Comparison of ENCODE assay signal across 8 cellular contexts in the genomic region with DNA sequence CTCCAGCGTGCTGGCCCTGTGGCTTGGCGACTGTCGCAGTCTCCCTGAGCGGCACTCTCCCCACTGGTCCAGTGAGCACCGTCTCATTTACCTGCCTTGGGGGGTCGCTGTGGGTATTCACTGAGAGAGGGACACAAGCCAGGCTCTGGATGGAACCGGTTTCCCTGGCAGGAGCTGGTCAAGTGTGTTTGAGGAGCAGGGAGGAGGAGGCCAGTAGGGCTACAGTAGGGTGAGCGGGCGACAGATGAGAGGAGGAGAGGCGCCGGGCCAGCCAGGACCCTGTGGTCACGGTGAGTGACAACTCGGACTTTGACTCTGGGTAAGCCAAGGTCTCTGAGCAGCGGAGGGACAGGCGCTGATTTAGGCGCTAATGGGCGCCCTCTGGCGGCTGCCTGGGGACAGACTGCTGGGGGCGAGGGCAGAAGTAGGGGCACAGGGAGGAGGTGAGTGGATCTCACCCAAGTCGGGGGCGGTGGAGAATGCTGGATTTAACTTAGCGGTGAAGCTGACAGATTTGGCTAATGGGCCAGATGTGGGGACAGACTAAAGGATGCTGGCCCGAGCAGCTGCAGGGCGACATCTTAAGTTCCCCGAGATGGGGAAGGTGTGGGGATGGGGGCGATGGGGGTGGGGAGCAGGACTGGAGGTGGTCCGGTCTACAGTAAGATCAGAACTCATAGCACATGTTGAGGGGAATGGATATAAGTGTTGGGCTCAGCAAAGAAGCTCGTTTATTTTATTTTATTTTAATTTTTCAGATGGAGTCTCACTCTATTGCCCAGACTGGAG. TPM values are rescaled to one million over a fixed set of nuclear protein-coding genes. Genes with fewer than 3 reads are reported as not detected.
DNase-seq lines count a peak whose midpoint lies in the region; ATAC-seq and TF ChIP-seq lines count a peak whose summit lies in the region.

No MANE protein-coding gene starts in this region.

- TF ChIP-seq CTCF in HFF-Myc (IDR thresholded peaks at IDR 0.05; ENCODE audit: low read depth, low read length, missing control alignments) (peak; percentile 93), mucosa of descending colon (IDR thresholded peaks at IDR 0.05) (peak; percentile 84)

- DNase-seq in HFF-Myc (ENCODE audit: extremely low read depth, low read depth) (no peak), NOMO-1 treated with dmso at 0.1 percent for 144 hours (lab: John Stamatoyannopoulos, UW; ENCODE audit: unreplicated experiment) (peak; percentile 27), epidermal melanocyte (ENCODE audit: insufficient read length, low spot score) (peak; percentile 92), mucosa of descending colon (peak; percentile 81 to 87 (median 83))
- DNase-seq in activated CD8-positive, alpha-beta memory T cell treated with anti-CD3 and anti-CD28 coated beads, Interleukin-2, amount 50 U/mL, for 48 hours, result peak; percentile 90
- DNase-seq in stimulated activated CD8-positive, alpha-beta memory T cell treated with anti-CD3 and anti-CD28 coated beads, Interleukin-4, amount 100 ng/mL, for 48 hours, result peak; percentile 87

- peak; percentile 45 for ATAC-seq in mucosa of descending colon
- no peak for ATAC-seq in GM19467 (IDR thresholded peaks at IDR 0.05; ENCODE audit: unreplicated experiment)

- H4K20me1 ChIP-seq in BLaER1, result no peaks in the 10 kb centered on the region

- peak overlapping the region; percentile 51; the same call in 1 of the 2 replicates for H3K27ac ChIP-seq in BLaER1

- H3K4me3 ChIP-seq in BLaER1 (no peak overlapping the region), HFF-Myc (replicated peaks; ENCODE audit: low read depth, low read length) (no peak overlapping the region), mucosa of descending colon (no peak overlapping the region)

- H3K27me3 ChIP-seq in BLaER1, result no peaks in the 10 kb centered on the region

- intact Hi-C loops in mucosa of descending colon (cut with DNase I, micrococcal nuclease), result no loop called here

- H3K9me3 ChIP-seq in BLaER1 (no peaks in the 10 kb centered on the region), mucosa of descending colon (no peaks in the 10 kb centered on the region)

- H3K4me2 ChIP-seq in BLaER1, result peak overlapping the region; percentile 54

- H3K36me3 ChIP-seq in BLaER1 (peaks cover 50% of the 10 kb centered on the region), mucosa of descending colon (ENCODE audit: low read depth) (peaks cover 6% of the 10 kb centered on the region)

- peaks cover 44% of the 10 kb centered on the region for H3K4me1 ChIP-seq in BLaER1
- peaks cover 13% of the 10 kb centered on the region for H3K4me1 ChIP-seq in mucosa of descending colon (ENCODE audit: low read depth)

- peak overlapping the region; percentile 51; the same call in 1 of the 2 replicates for H3K9ac ChIP-seq in BLaER1

RNA-seq across cellular contexts. Expression of a gene that starts 4.7 kb away (rescaled TPM):
- 100 to 1,000 TPM in 1 of 3 donors, 10 to 100 TPM in 2; 68.1 to 101 (median 94.8) TPM for total RNA-seq in mucosa of descending colon

RNA-seq across cellular contexts. Expression of a gene that starts 6.6 kb away (rescaled TPM):
- 10 to 100 TPM in 2 of 3 donors, 1 to 10 TPM in 1; 9.6 to 20.8 (median 16.3) TPM for total RNA-seq in mucosa of descending colon

RNA-seq across cellular contexts. Expression of a gene that starts 6.7 kb away (rescaled TPM):
- 100 to 1,000 TPM in 1 of 3 donors, 10 to 100 TPM in 2; 76.1 to 119 (median 90.1) TPM for total RNA-seq in mucosa of descending colon

RNA-seq across cellular contexts. Expression of a gene that starts 17.1 kb away (rescaled TPM):
- total RNA-seq in mucosa of descending colon, result 1 to 10 TPM in 2 of 3 donors, under 1 TPM in 1; 0.69 to 1.3 (median 1.2) TPM

RNA-seq across cellular contexts. Expression of a gene that starts 18.6 kb away (rescaled TPM):
- total RNA-seq in mucosa of descending colon, result 1 to 10 TPM; 1.9 to 7.6 (median 2.2) TPM
